10 cellular contexts compared by ENCODE assay signal in the genomic region with DNA sequence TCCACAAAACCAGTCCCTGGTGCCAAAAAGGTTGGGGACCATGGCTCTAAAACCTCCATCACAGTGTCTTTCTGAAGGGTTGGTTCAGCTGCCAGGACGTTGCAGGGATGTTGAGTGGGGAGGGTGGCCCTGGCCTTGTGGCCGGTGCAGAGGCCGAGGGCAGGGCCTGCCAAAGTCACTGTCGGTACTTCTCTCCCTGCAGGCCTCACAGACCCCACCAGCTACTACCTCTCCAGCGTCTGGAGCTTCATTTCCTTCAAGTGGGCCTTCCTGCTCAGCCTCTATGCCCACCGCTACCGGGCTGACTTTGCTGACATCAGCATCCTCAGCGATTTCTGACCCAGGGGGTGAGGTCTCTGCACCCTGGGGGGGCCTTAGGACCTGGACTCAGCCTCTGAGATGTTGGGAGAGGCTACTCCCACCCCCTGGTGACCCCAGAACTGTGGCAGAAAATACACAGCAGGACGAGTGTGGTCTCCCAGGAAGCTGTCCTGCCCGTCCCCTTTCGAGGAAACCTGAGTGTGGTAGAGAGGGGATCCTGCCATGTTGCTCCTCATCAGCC. TPM values are rescaled to one million over a fixed set of nuclear protein-coding genes. Genes with fewer than 3 reads are reported as not detected.
DNase-seq lines count a peak whose midpoint lies in the region; ATAC-seq and TF ChIP-seq lines count a peak whose summit lies in the region.
"Had no signal": no experiment of that assay in that cellular context is flagged by ENCODE, and none has a peak within 500 bp of the region (broad histone marks: within the 10 kb centered on the region; RNA-seq: fewer than 3 reads in every experiment).

No MANE protein-coding gene starts in this region.

- DNase-seq in SK-N-SH (no peak), caudate nucleus (lab: John Stamatoyannopoulos, UW) (no peak), neuronal stem cell (ENCODE audit: low spot score) (no peak), islet precursor cell (no peak)

- no peak overlapping the region for H3K4ac ChIP-seq in neuronal stem cell (ENCODE audit: low read length)

- H3K4me2 ChIP-seq in SK-N-SH: no peak overlapping the region
- peak overlapping the region; percentile 52; the same call in 1 of the 2 replicates for H3K4me2 ChIP-seq in OCI-LY1 (ENCODE audit: low read length)
- H3K4me2 ChIP-seq in neuronal stem cell (ENCODE audit: insufficient read depth, low read length, poor library complexity, severe bottlenecking): no peak overlapping the region

- H3K4me3 ChIP-seq in SK-N-SH (ENCODE audit: low read depth in 2 of 2, low read length in 1 of 2) (no peak overlapping the region), OCI-LY1 (ENCODE audit: low read depth, low read length, poor library complexity, severe bottlenecking) (peak overlapping the region; percentile 29), neuronal stem cell (ENCODE audit: low read length in 2 of 2) (no peak overlapping the region)
- H3K4me3 ChIP-seq: thyroid gland had no signal

- no peak overlapping the region for H2BK15ac ChIP-seq in neuronal stem cell (ENCODE audit: low read length)

- POLR2A ChIA-PET in SK-N-SH (lab: Yijun Ruan, JAX): no interaction called here

- H3K4me1 ChIP-seq in SK-N-SH (ENCODE audit: control insufficient read depth in 1 of 2, insufficient read depth in 2 of 2, low read depth in 1 of 2, low read length in 1 of 2): peaks cover 15 to 38% of the 10 kb centered on the region in 2 experiments; a peak in 3 of 4 replicates
- H3K4me1 ChIP-seq in OCI-LY1 (ENCODE audit: insufficient read depth, low read length, severe bottlenecking): peaks cover 35% of the 10 kb centered on the region
- peaks cover 2 to 7% of the 10 kb centered on the region in 2 donors for H3K4me1 ChIP-seq in neuronal stem cell (ENCODE audit: control insufficient read depth in 2 of 2, insufficient read depth in 1 of 2, low read depth in 1 of 2, low read length in 2 of 2)

- peak overlapping the region; percentile 60 for H3K18ac ChIP-seq in neuronal stem cell (ENCODE audit: low read length)

- H2BK5ac ChIP-seq in neuronal stem cell (ENCODE audit: low read length): no peak overlapping the region

- no peak overlapping the region for H4K91ac ChIP-seq in neuronal stem cell (ENCODE audit: low read depth, low read length, poor library complexity)

- H3K79me2 ChIP-seq in SK-N-SH (ENCODE audit: insufficient read depth): no peaks in the 10 kb centered on the region
- no peaks in the 10 kb centered on the region for H3K79me2 ChIP-seq in OCI-LY1 (ENCODE audit: insufficient read depth, low read length)

- H2AFZ ChIP-seq in SK-N-SH (ENCODE audit: low read depth) (no peak overlapping the region), OCI-LY1 (ENCODE audit: low read length) (no peak overlapping the region), neuronal stem cell (ENCODE audit: low read length) (no peak overlapping the region)

- no peaks in the 10 kb centered on the region for H3K27me3 ChIP-seq in SK-N-SH (ENCODE audit: insufficient read depth)
- no peaks in the 10 kb centered on the region for H3K27me3 ChIP-seq in OCI-LY1 (ENCODE audit: insufficient read depth, low read length)
- H3K27me3 ChIP-seq in neuronal stem cell (ENCODE audit: control insufficient read depth in 3 of 3, insufficient read depth in 3 of 3, low read depth in 1 of 3, low read length in 3 of 3): no peaks in the 10 kb centered on the region
- H3K27me3 ChIP-seq: thyroid gland had no signal

- H3K79me1 ChIP-seq in neuronal stem cell (ENCODE audit: low read depth, low read length): no peaks in the 10 kb centered on the region

- no peak overlapping the region for H3K14ac ChIP-seq in neuronal stem cell (ENCODE audit: low read length)

- H2AK5ac ChIP-seq in neuronal stem cell (ENCODE audit: low read depth, low read length): no peak overlapping the region

- ATAC-seq in SK-N-SH treated with all-trans-retinoic acid at 6 μM for 48 hours (peak; percentile 11; the same call in 2 of the 3 replicates), HG02588 (IDR thresholded peaks at IDR 0.05; ENCODE audit: unreplicated experiment) (no peak)
- no peak for ATAC-seq in activated CD4-positive, CD25-positive, alpha-beta regulatory T cell treated with anti-CD3 and anti-CD28 coated beads, Interleukin-2, amount 50 U/mL, for 24 hours

- H3K36me3 ChIP-seq in SK-N-SH (replicated peaks in 1 of 2; ENCODE audit: control insufficient read depth in 1 of 2, insufficient read depth in 2 of 2, low read length in 1 of 2) (peaks cover 0 to 24% of the 10 kb centered on the region in 2 experiments), OCI-LY1 (ENCODE audit: insufficient read depth, low read length) (peaks cover 38% of the 10 kb centered on the region), neuronal stem cell (replicated peaks in 1 of 2; ENCODE audit: control insufficient read depth in 2 of 2, insufficient read depth in 2 of 2, low read length in 2 of 2) (peaks cover 18 to 44% of the 10 kb centered on the region in 2 donors)

- TF ChIP-seq EP300 in SK-N-SH (IDR thresholded peaks at IDR 0.05; ENCODE audit: borderline replicate concordance in 1 of 2, low read depth in 1 of 2, low read length in 1 of 2): no peak

- H3K9me2 ChIP-seq in SK-N-SH: no peaks in the 10 kb centered on the region
- no peaks in the 10 kb centered on the region for H3K9me2 ChIP-seq in OCI-LY1 (ENCODE audit: low read depth, low read length)

- H3K27ac ChIP-seq in SK-N-SH (ENCODE audit: low read depth in 2 of 2, low read length in 1 of 2): no peak overlapping the region
- peak overlapping the region; percentile 63 for H3K27ac ChIP-seq in OCI-LY1 (ENCODE audit: low read depth, low read length, poor library complexity, severe bottlenecking)
- peak overlapping the region; percentile 95 for H3K27ac ChIP-seq in caudate nucleus (ENCODE audit: low read depth, low read length)
- H3K27ac ChIP-seq in neuronal stem cell (replicated peaks; ENCODE audit: low read length): no peak overlapping the region
- H3K27ac ChIP-seq: 22Rv1 had no signal

- no peaks in the 10 kb centered on the region for H4K20me1 ChIP-seq in SK-N-SH (ENCODE audit: insufficient read depth)
- H4K20me1 ChIP-seq in OCI-LY1 (ENCODE audit: insufficient read depth, low read length): no peaks in the 10 kb centered on the region

- H3F3A ChIP-seq in SK-N-SH (replicated peaks; ENCODE audit: insufficient read depth) (peaks cover 32% of the 10 kb centered on the region), OCI-LY1 (ENCODE audit: insufficient read depth, low read length) (no peaks in the 10 kb centered on the region)

- 94% methylated on average over 5 of the region's 11 CpGs for WGBS in SK-N-SH (ENCODE audit: low lambda C conversion rate)
- no CpG with 5 or more reads among the region's 11 CpGs for WGBS in neuronal stem cell (ENCODE audit: extremely low coverage in 2 of 2, insufficient read length in 2 of 2, insufficient replicate concordance in 1 of 2), 2 donors

- no peak overlapping the region for H2BK120ac ChIP-seq in neuronal stem cell (ENCODE audit: low read depth, low read length)

- no peaks in the 10 kb centered on the region for H3K9me3 ChIP-seq in SK-N-SH
- H3K9me3 ChIP-seq in OCI-LY1 (ENCODE audit: low read length): no peaks in the 10 kb centered on the region
- no peaks in the 10 kb centered on the region for H3K9me3 ChIP-seq in neuronal stem cell (replicated peaks in 1 of 2; ENCODE audit: control insufficient read depth in 2 of 2, insufficient read depth in 1 of 2, low read depth in 1 of 2, low read length in 2 of 2)
- H3K9me3 ChIP-seq: thyroid gland had no signal

- no peak overlapping the region for H2BK12ac ChIP-seq in neuronal stem cell (ENCODE audit: low read length)

- CTCF ChIA-PET in SK-N-SH (lab: Yijun Ruan, JAX): interaction anchor here (1.1 to 22.9 kb wide), 12 partner anchors 12 to 117 kb away, joined by 3 to 1294 read pairs (median 15); a partner anchor contains a TSS

- no peak overlapping the region for H3K23ac ChIP-seq in neuronal stem cell (ENCODE audit: low read depth, low read length, poor library complexity)

- H3K9ac ChIP-seq in SK-N-SH: no peak overlapping the region
- peak overlapping the region; percentile 2; the same call in 1 of the 2 replicates for H3K9ac ChIP-seq in OCI-LY1 (ENCODE audit: low read length)
- H3K9ac ChIP-seq in neuronal stem cell (ENCODE audit: low read depth, low read length, poor library complexity): no peak overlapping the region

- TF ChIP-seq CTCF in SK-N-SH (IDR thresholded peaks at IDR 0.05) (no peak), OCI-LY1 (IDR thresholded peaks at IDR 0.05; ENCODE audit: low read length) (no peak)

- no peak overlapping the region for H4K8ac ChIP-seq in neuronal stem cell (ENCODE audit: low read depth, low read length)

- no peak for TF ChIP-seq RAD21 in SK-N-SH (IDR thresholded peaks at IDR 0.05; ENCODE audit: low read length)

TF ChIP-seq in SK-N-SH treated with all-trans-retinoic acid at 6 μM for 48 hours, 23 proteins besides CTCF, POLR2A, EP300 and RAD21:
- TF ChIP-seq PPARA (CRISPR knock-in tag; IDR thresholded peaks at IDR 0.05; ENCODE audit: borderline replicate concordance) (no peak), ZNF565 (CRISPR knock-in tag; conservative IDR thresholded peaks at IDR 0.05; ENCODE audit: low read depth) (no peak), ZFP3 (CRISPR knock-in tag; IDR thresholded peaks at IDR 0.05) (no peak), GLIS3 (CRISPR knock-in tag; IDR thresholded peaks at IDR 0.05) (no peak)
TF ChIP-seq in SK-N-SH treated with all-trans-retinoic acid at 6 μM for 48 hours: peak in this region for 0.

TF ChIP-seq in SK-N-SH, 30 proteins besides CTCF, POLR2A, EP300 and RAD21 (continues in another document):
- TF ChIP-seq FOXJ3 (CRISPR knock-in tag; IDR thresholded peaks at IDR 0.05): no peak
- no peak for TF ChIP-seq NRF1 (IDR thresholded peaks at IDR 0.05; ENCODE audit: low read depth, low read length)
- no peak for TF ChIP-seq TAF1 (IDR thresholded peaks at IDR 0.05; ENCODE audit: borderline replicate concordance, low read depth, low read length)
- no peak for TF ChIP-seq MXI1 (IDR thresholded peaks at IDR 0.05; ENCODE audit: low read depth, low read length)

RNA-seq across cellular contexts. Expression of a gene that starts 7.0 kb away (rescaled TPM):
- polyA plus RNA-seq in SK-N-SH (2012; rRNA removed): 7.3 and 8.1 TPM in 2 replicates
- 4.7 and 6.8 TPM in 2 replicates for polyA plus RNA-seq in SK-N-SH (2012; cell fraction: cytosol; rRNA removed)
- polyA plus RNA-seq in SK-N-SH (2012; cell fraction: nucleus; rRNA removed): 13.1 and 16.1 TPM in 2 replicates
- 12.5 TPM for polyA plus RNA-seq in neuronal stem cell (2013, experiment 1 of 2)
- 12.3 TPM for polyA plus RNA-seq in neuronal stem cell (2013, experiment 2 of 2)

RNA-seq across cellular contexts. Expression of a gene that starts 21.3 kb away (rescaled TPM):
- 0.90 and 0.93 TPM in 2 replicates for polyA plus RNA-seq in SK-N-SH (2012; rRNA removed)
- polyA plus RNA-seq in SK-N-SH (2012; cell fraction: cytosol; rRNA removed): 0.23 and 0.42 TPM in 2 replicates
- 3.8 and 4.7 TPM in 2 replicates for polyA plus RNA-seq in SK-N-SH (2012; cell fraction: nucleus; rRNA removed)
- polyA plus RNA-seq in neuronal stem cell (2013, experiment 1 of 2): 1.3 TPM
- 1.1 TPM for polyA plus RNA-seq in neuronal stem cell (2013, experiment 2 of 2)

RNA-seq across cellular contexts. Expression of a gene that starts 39.7 kb away (rescaled TPM):
- polyA plus RNA-seq in SK-N-SH (2012; rRNA removed): 32.7 and 51.0 TPM in 2 replicates
- polyA plus RNA-seq in SK-N-SH (2012; cell fraction: cytosol; rRNA removed): 20.4 and 31.4 TPM in 2 replicates
- polyA plus RNA-seq in SK-N-SH (2012; cell fraction: nucleus; rRNA removed): 227 and 305 TPM in 2 replicates
- 26.3 TPM for polyA plus RNA-seq in neuronal stem cell (2013, experiment 1 of 2)
- 27.4 TPM for polyA plus RNA-seq in neuronal stem cell (2013, experiment 2 of 2)

RNA-seq across cellular contexts. Expression of a gene that starts 54.7 kb away (rescaled TPM):
- not detected in 2 replicates for polyA plus RNA-seq in SK-N-SH (2012; rRNA removed)
- not detected in 2 replicates for polyA plus RNA-seq in SK-N-SH (2012; cell fraction: cytosol; rRNA removed)
- polyA plus RNA-seq in SK-N-SH (2012; cell fraction: nucleus; rRNA removed): not detected in 2 replicates
- not detected for polyA plus RNA-seq in neuronal stem cell (2013, experiment 1 of 2)
- 0.07 TPM for polyA plus RNA-seq in neuronal stem cell (2013, experiment 2 of 2)

Comparison
In these comparisons a context has a peak if more than half of its experiments do, and no peak if none do; other contexts are left out.
1. H3K27ac ChIP-seq: peak in OCI-LY1 (single experiment) and caudate nucleus (single experiment); none in SK-N-SH (0 of 2) and neuronal stem cell (single experiment).